ENCODE assay signal across 14 cellular contexts in genomic region chr6:89989742-89990141, GRCh38.
A peak's percentile ranks its signal among the peaks of the same experiment; 100 is the strongest.
DNase-seq lines count a peak whose midpoint lies in the region; ATAC-seq and TF ChIP-seq lines count a peak whose summit lies in the region.
"Had no signal": no experiment of that assay in that cellular context is flagged by ENCODE, and none has a peak within 500 bp of the region (broad histone marks: within the 10 kb centered on the region; RNA-seq: fewer than 3 reads in every experiment).

No MANE protein-coding gene starts in this region.

- H3K9ac ChIP-seq in GM23248, result 0 out of 2 replicates have a peak overlapping the region, but pooled peaks have one; percentile 23
- H3K9ac ChIP-seq: BLaER1 had no signal

- H4K20me1 ChIP-seq in GM23248 (ENCODE audit: insufficient read depth), result no peaks in the 10 kb centered on the region

- no peaks in the 10 kb centered on the region for H3K9me2 ChIP-seq in GM23248 (ENCODE audit: insufficient read depth)

- H3K9me3 ChIP-seq in GM23248 (ENCODE audit: low read depth) (no peaks in the 10 kb centered on the region), body of pancreas (no peaks in the 10 kb centered on the region)
- H3K9me3 ChIP-seq: BLaER1 had no signal

- H3K27me3 ChIP-seq in ACC112 (ENCODE audit: insufficient read depth, low read length), result no peaks in the 10 kb centered on the region
- H3K27me3 ChIP-seq in GM23248 (replicated peaks; ENCODE audit: insufficient read depth), result no peaks in the 10 kb centered on the region
- H3K27me3 ChIP-seq in body of pancreas, result no peaks in the 10 kb centered on the region
- H3K27me3 ChIP-seq in H7 (ENCODE audit: control insufficient read depth, insufficient read depth, low read length), result no peaks in the 10 kb centered on the region
- H3K27me3 ChIP-seq: BLaER1, foreskin keratinocyte had no signal

- H3K79me2 ChIP-seq in ACC112 (ENCODE audit: control insufficient read depth, insufficient read depth, low read length, unreplicated experiment) (no peaks in the 10 kb centered on the region), GM23248 (ENCODE audit: insufficient read depth) (no peaks in the 10 kb centered on the region)

- peak overlapping the region; percentile 67 for H3K27ac Mint-ChIP-seq in memory B cell

- H3K9me3 Mint-ChIP-seq in memory B cell, result no peaks in the 10 kb centered on the region

- intact Hi-C loops in body of pancreas (cut with DNase I), result no loop called here

- H3K27ac ChIP-seq in ACC112 (ENCODE audit: low read depth, low read length), result 0 out of 2 replicates have a peak overlapping the region, but pooled peaks have one; percentile 13
- peak overlapping the region; percentile 78 for H3K27ac ChIP-seq in GM23248
- H3K27ac ChIP-seq in body of pancreas, result no peak overlapping the region
- H3K27ac ChIP-seq: BLaER1, foreskin keratinocyte had no signal

- H3K36me3 ChIP-seq in ACC112 (ENCODE audit: insufficient read depth, low read length) (no peaks in the 10 kb centered on the region), GM23248 (ENCODE audit: low read depth) (no peaks in the 10 kb centered on the region), body of pancreas (replicated peaks in 1 of 2; ENCODE audit: insufficient read depth in 1 of 2, low read depth in 2 of 2) (no peaks in the 10 kb centered on the region), H7 (replicated peaks; ENCODE audit: control insufficient read depth, insufficient read depth, low read length) (no peaks in the 10 kb centered on the region)

- no peak overlapping the region for H2AFZ ChIP-seq in ACC112 (ENCODE audit: low read length, unreplicated experiment)
- no peak overlapping the region for H2AFZ ChIP-seq in GM23248

- no peak for TF ChIP-seq CTCF in body of pancreas (IDR thresholded peaks at IDR 0.05)

- peaks cover 22% of the 10 kb centered on the region for H3K4me1 Mint-ChIP-seq in memory B cell

- in situ Hi-C loops in GM23248 (cut with MboI), result no loop called here

- DNase-seq in GM23248, result peak; percentile 93
- DNase-seq in body of pancreas, result peak in 1 of 4 donors; percentile 6
- no peak for DNase-seq in memory B cell (ENCODE audit: low spot score in 2 of 2)
- DNase-seq in 8988T, result no peak
- DNase-seq in H7, result no peak
- DNase-seq: GDM1; NCI-H1436 treated with DMSO at 0.1 percent for 48 hours; NCI-H82; stimulated activated CD4-positive, alpha-beta T cell treated with anti-CD3 and anti-CD28 coated beads, Interleukin-12 subunit alpha, Interleukin-12 subunit beta, amount 100 ng/mL, for 4 hours had no signal

- no peak for TF ChIP-seq POLR2A in body of pancreas (IDR thresholded peaks at IDR 0.05)

- H3K4me1 ChIP-seq in ACC112 (ENCODE audit: control insufficient read depth, insufficient read depth, low read length, unreplicated experiment) (peaks cover 23% of the 10 kb centered on the region), GM23248 (ENCODE audit: insufficient read depth) (peaks cover 47% of the 10 kb centered on the region), body of pancreas (no peaks in the 10 kb centered on the region)

- no peaks in the 10 kb centered on the region for H3K27me3 Mint-ChIP-seq in memory B cell

- H3K4me3 ChIP-seq in ACC112 (ENCODE audit: low read depth, low read length) (no peak overlapping the region), GM23248 (no peak overlapping the region), body of pancreas (no peak overlapping the region), H7 (ENCODE audit: insufficient read depth, low read depth, low read length) (no peak overlapping the region)
- H3K4me3 ChIP-seq: BLaER1 had no signal

- peak; percentile 67 for ATAC-seq in body of pancreas
- no peak for ATAC-seq in memory B cell (ENCODE audit: low read depth)
- ATAC-seq in GM19455 (IDR thresholded peaks at IDR 0.05; ENCODE audit: unreplicated experiment), result no peak
- ATAC-seq in HG03280 (IDR thresholded peaks at IDR 0.05; ENCODE audit: unreplicated experiment), result no peak
- ATAC-seq: foreskin keratinocyte had no signal

- H3F3A ChIP-seq in GM23248 (ENCODE audit: insufficient read depth), result peaks cover 41% of the 10 kb centered on the region

- H3K4me3 Mint-ChIP-seq in memory B cell, result no peak overlapping the region

- H3K36me3 Mint-ChIP-seq in memory B cell, result peaks cover 16% of the 10 kb centered on the region

- no peak overlapping the region for H3K4me2 ChIP-seq in GM23248 (ENCODE audit: unreplicated experiment)
- H3K4me2 ChIP-seq: BLaER1 had no signal

- WGBS in GM23248 (ENCODE audit: low coverage in 1 of 2, low lambda C conversion rate in 2 of 2, missing lambda C conversion rate in 2 of 2), 2 experiments, result 18 to 30% methylated on average over 4 of the region's 4 CpGs
- WGBS in body of pancreas, 2 donors, result 72 to 85% methylated on average over 4 of the region's 4 CpGs

Comparison
In these comparisons a context has a peak if more than half of its experiments do, and no peak if none do; other contexts are left out.
1. H3K27ac ChIP-seq: peak in ACC112 (single experiment) and GM23248 (single experiment); none in body of pancreas (0 of 4).